In the genomic region with DNA sequence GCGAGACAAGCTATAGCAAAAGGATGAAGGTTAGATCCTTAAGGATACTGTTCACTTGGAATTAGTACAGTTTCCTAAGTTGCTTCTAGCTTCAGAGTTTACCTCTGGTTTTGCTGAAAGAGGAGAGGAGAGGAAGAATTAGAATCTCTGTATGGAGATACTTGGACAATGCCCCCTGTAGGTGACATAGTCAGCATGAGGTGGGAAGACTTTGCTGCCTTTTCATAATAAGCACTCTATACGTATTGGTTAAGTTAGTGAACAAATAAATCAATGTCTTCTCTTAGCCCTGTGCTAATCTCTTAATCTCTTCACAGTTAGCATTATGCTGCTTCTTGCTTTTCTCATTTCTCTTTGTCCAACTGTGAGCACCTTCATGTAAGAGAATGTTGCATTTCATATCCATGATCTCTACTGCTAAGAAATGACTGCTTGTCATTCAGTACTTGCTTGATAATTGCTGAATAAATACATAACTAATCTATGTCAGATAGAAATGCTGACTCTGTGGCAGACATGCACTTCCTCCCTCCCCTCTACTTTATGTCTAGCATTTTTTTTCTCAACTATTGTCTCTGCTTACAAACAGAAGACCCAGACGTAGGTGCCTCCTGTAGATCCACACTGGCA, we compare ENCODE assay signal across 31 cellular contexts.
"Had no signal": no experiment of that assay in that cellular context is flagged by ENCODE, and none has a peak within 500 bp of the region (broad histone marks: within the 10 kb centered on the region; RNA-seq: fewer than 3 reads in every experiment).

No MANE protein-coding gene starts in this region.

- H3K27ac Mint-ChIP-seq: activated CD4-positive, alpha-beta T cell treated with anti-CD3 and anti-CD28 coated beads, Interleukin-2, amount 10 ng/mL, durations not matched to agents 24 days and 14 days; activated CD8-positive, alpha-beta T cell treated with anti-CD3 and anti-CD28 coated beads, Interleukin-2, amount 10 ng/mL, durations not matched to agents 7 days and 5 days; activated naive CD4-positive, alpha-beta T cell treated with anti-CD3 and anti-CD28 coated beads for 36 hours; activated naive CD4-positive, alpha-beta T cell treated with anti-CD3 and anti-CD28 coated beads, Interleukin-2, amount 50 U/mL, for 72 hours; activated T-cell treated with anti-CD3 and anti-CD28 coated beads, Interleukin-2, amount 50 U/mL, for 24 hours had no signal

- FAIRE-seq: astrocyte, RCC 7860 had no signal

- H3K4me1 Mint-ChIP-seq: activated CD4-positive, alpha-beta T cell treated with anti-CD3 and anti-CD28 coated beads, Interleukin-2, amount 10 ng/mL, durations not matched to agents 24 days and 14 days had no signal

- H3K4me3 ChIP-seq: adrenal gland, body of pancreas, breast epithelium, MG63, PC-9 had no signal

- H3K9me3 ChIP-seq: adrenal gland, body of pancreas, breast epithelium, MG63 had no signal

- H3K4me3 Mint-ChIP-seq: activated CD4-positive, alpha-beta T cell treated with anti-CD3 and anti-CD28 coated beads, Interleukin-2, amount 10 ng/mL, durations not matched to agents 24 days and 14 days; activated CD8-positive, alpha-beta T cell treated with anti-CD3 and anti-CD28 coated beads, Interleukin-2, amount 10 ng/mL, durations not matched to agents 7 days and 5 days; activated naive CD4-positive, alpha-beta T cell treated with anti-CD3 and anti-CD28 coated beads for 36 hours; activated T-cell treated with anti-CD3 and anti-CD28 coated beads, Interleukin-2, amount 50 U/mL, for 24 hours had no signal

- H3K4me2 ChIP-seq: PC-9 had no signal

- DNase-seq: activated CD4-positive, alpha-beta T cell treated with anti-CD3 and anti-CD28 coated beads, Interleukin-2, amount 10 ng/mL, durations not matched to agents 24 days and 14 days; activated CD4-positive, alpha-beta T cell treated with anti-CD3 and anti-CD28 coated beads, Interleukin-2, amount 50 U/mL, for 4 hours; activated CD8-positive, alpha-beta T cell treated with anti-CD3 and anti-CD28 coated beads, Interleukin-2, amount 10 ng/mL, durations not matched to agents 7 days and 5 days; activated gamma-delta T cell treated with Interleukin-2 at 50 U/mL for 16 hours; activated naive CD4-positive, alpha-beta T cell treated with anti-CD3 and anti-CD28 coated beads for 36 hours; activated T-cell treated with anti-CD3 and anti-CD28 coated beads, Interleukin-2, amount 50 U/mL, for 24 hours; adrenal gland; body of pancreas; cerebellar nuclear complex; Kasumi-1; KG1; MG63; NCI-H1092; NCI-H1436 treated with DMSO at 0.1 percent for 48 hours; NCI-H1694 treated with DMSO at 0.1 percent for 48 hours; NCI-H2029; NCI-H510A; NCI-H526 treated with DMSO at 0.1 percent for 48 hours; NK-92 treated with Interleukin-12 subunit alpha and Interleukin-12 subunit beta, amount 100 ng/mL, for 24 hours; PC-9; SIG-M5; SW 1271; T-helper 1 cell; T-helper 2 cell; T-helper 9 cell had no signal

- H3K27me3 Mint-ChIP-seq: activated CD4-positive, alpha-beta T cell treated with anti-CD3 and anti-CD28 coated beads, Interleukin-2, amount 10 ng/mL, durations not matched to agents 24 days and 14 days; activated T-cell treated with anti-CD3 and anti-CD28 coated beads, Interleukin-2, amount 50 U/mL, for 24 hours had no signal

- H3K36me3 Mint-ChIP-seq: activated naive CD4-positive, alpha-beta T cell treated with anti-CD3 and anti-CD28 coated beads, Interleukin-2, amount 50 U/mL, for 72 hours had no signal

- H2AFZ ChIP-seq: PC-9 had no signal

- H3K27ac ChIP-seq: adrenal gland, body of pancreas, breast epithelium, PC-9, RWPE1, VCaP had no signal

- H3K9me3 Mint-ChIP-seq: activated CD4-positive, alpha-beta T cell treated with anti-CD3 and anti-CD28 coated beads, Interleukin-2, amount 10 ng/mL, durations not matched to agents 24 days and 14 days; activated naive CD4-positive, alpha-beta T cell treated with anti-CD3 and anti-CD28 coated beads for 36 hours; activated T-cell treated with anti-CD3 and anti-CD28 coated beads, Interleukin-2, amount 50 U/mL, for 24 hours had no signal

- H3K36me3 ChIP-seq: adrenal gland, breast epithelium, MG63 had no signal

- H3K4me1 ChIP-seq: adrenal gland, body of pancreas, breast epithelium had no signal

- H3K27me3 ChIP-seq: adrenal gland, body of pancreas, breast epithelium, MG63 had no signal
